10 cellular contexts compared by ENCODE assay signal in genomic region chr9:131675437-131676022, GRCh38.
DNase-seq lines count a peak whose midpoint lies in the region; ATAC-seq, FAIRE-seq and TF ChIP-seq lines count a peak whose summit lies in the region.
"Had no signal": no experiment of that assay in that cellular context is flagged by ENCODE, and none has a peak within 500 bp of the region (broad histone marks: within the 10 kb centered on the region; RNA-seq: fewer than 3 reads in every experiment).

No MANE protein-coding gene starts in this region.

- H3K9me3 ChIP-seq in kidney (ENCODE audit: control insufficient read depth in 1 of 2, low read length in 2 of 2) (no peaks in the 10 kb centered on the region), subcutaneous abdominal adipose tissue (ENCODE audit: control insufficient read depth in 5 of 5, low read length in 5 of 5) (no peaks in the 10 kb centered on the region)

- POLR2A ChIA-PET in WTC11 (lab: Charles Lee): no interaction called here

- H3K9me3 Mint-ChIP-seq in activated CD4-positive, alpha-beta T cell treated with anti-CD3 and anti-CD28 coated beads, Interleukin-2, amount 10 ng/mL, durations not matched to agents 24 days and 14 days: no peaks in the 10 kb centered on the region
- peaks cover 6% of the 10 kb centered on the region for H3K9me3 Mint-ChIP-seq in WTC11
- H3K9me3 Mint-ChIP-seq: neural crest cell had no signal

- DNase-seq in activated CD4-positive, alpha-beta T cell treated with anti-CD3 and anti-CD28 coated beads, Interleukin-2, amount 10 ng/mL, durations not matched to agents 24 days and 14 days: no peak
- no peak for DNase-seq in activated CD4-positive, alpha-beta T cell treated with anti-CD3 and anti-CD28 coated beads for 1 hour
- DNase-seq in WTC11 (ENCODE audit: low spot score) (no peak), kidney (no peak), H7 (no peak), foreskin fibroblast (no peak), MV-4-11 (lab: John Stamatoyannopoulos, UW) (no peak)
- DNase-seq: Kasumi-1 had no signal

- no peak for FAIRE-seq in kidney (lab: Jason Lieb, UNC)

- peak overlapping the region; percentile 75 for H3K4me3 Mint-ChIP-seq in activated CD4-positive, alpha-beta T cell treated with anti-CD3 and anti-CD28 coated beads, Interleukin-2, amount 10 ng/mL, durations not matched to agents 24 days and 14 days
- H3K4me3 Mint-ChIP-seq in WTC11: no peak overlapping the region
- H3K4me3 Mint-ChIP-seq: neural crest cell had no signal

- peak overlapping the region; percentile 17 to 37 for H3K9ac ChIP-seq in kidney (ENCODE audit: low read length in 2 of 2)
- H3K9ac ChIP-seq in subcutaneous abdominal adipose tissue (ENCODE audit: low read length in 5 of 5): peak overlapping the region in 3 of 5 donors; percentile 26 to 49 (median 28)

- H3K36me3 ChIP-seq in kidney (ENCODE audit: control insufficient read depth in 1 of 2, insufficient read depth in 2 of 2, low read length in 2 of 2) (no peaks in the 10 kb centered on the region), subcutaneous abdominal adipose tissue (ENCODE audit: control insufficient read depth in 5 of 5, insufficient read depth in 5 of 5, low read length in 5 of 5) (no peaks in the 10 kb centered on the region), H7 (replicated peaks; ENCODE audit: control insufficient read depth, insufficient read depth, low read length) (no peaks in the 10 kb centered on the region; the same call in 1 of the 2 replicates)

- ATAC-seq in WTC11: no peak

- H3K4me1 ChIP-seq in kidney (ENCODE audit: control insufficient read depth in 1 of 2, insufficient read depth in 1 of 2, low read depth in 1 of 2, low read length in 2 of 2): peaks cover 72 to 86% of the 10 kb centered on the region in 2 donors
- H3K4me1 ChIP-seq in subcutaneous abdominal adipose tissue (ENCODE audit: control insufficient read depth in 5 of 5, insufficient read depth in 5 of 5, low read length in 5 of 5): peaks cover 35 to 98% (median 78%) of the 10 kb centered on the region in 5 donors

- H3K4me1 Mint-ChIP-seq in activated CD4-positive, alpha-beta T cell treated with anti-CD3 and anti-CD28 coated beads, Interleukin-2, amount 10 ng/mL, durations not matched to agents 24 days and 14 days: peaks cover 77% of the 10 kb centered on the region
- H3K4me1 Mint-ChIP-seq in WTC11: peaks cover 88% of the 10 kb centered on the region

- intact Hi-C loops in activated CD4-positive, alpha-beta T cell treated with anti-CD3 and anti-CD28 coated beads, Interleukin-2, amount 10 ng/mL, durations not matched to agents 24 days and 14 days (cut with micrococcal nuclease): no loop called here
- intact Hi-C loops in kidney (cut with DNase I): no loop called here

- CTCF ChIA-PET in WTC11 (lab: Charles Lee): interaction anchor here (1.0 kb wide), 1 partner anchor 339 kb away, joined by 3 read pairs; no protein-coding TSS in a partner anchor

- no peak for TF ChIP-seq CTCF in WTC11 (IDR thresholded peaks at IDR 0.05)
- no peak for TF ChIP-seq CTCF in kidney (IDR thresholded peaks at IDR 0.05; ENCODE audit: borderline replicate concordance, extremely low read depth, insufficient read depth)
- TF ChIP-seq CTCF in foreskin fibroblast (IDR thresholded peaks at IDR 0.05; ENCODE audit: low read depth, low read length): no peak

- peak overlapping the region; percentile 95 for H3K27ac Mint-ChIP-seq in activated CD4-positive, alpha-beta T cell treated with anti-CD3 and anti-CD28 coated beads, Interleukin-2, amount 10 ng/mL, durations not matched to agents 24 days and 14 days
- H3K27ac Mint-ChIP-seq in WTC11: peak overlapping the region; percentile 73; the same call in 1 of the 2 replicates

- H3K4me3 ChIP-seq in kidney (ENCODE audit: low read length in 2 of 2) (no peak overlapping the region), subcutaneous abdominal adipose tissue (ENCODE audit: low read depth in 1 of 5, low read length in 5 of 5) (peak overlapping the region in 3 of 5 donors; percentile 6 to 31 (median 10)), H7 (ENCODE audit: insufficient read depth, low read depth, low read length) (no peak overlapping the region), foreskin fibroblast (ENCODE audit: low read depth in 1 of 2, low read length in 2 of 2) (no peak overlapping the region)

- no peaks in the 10 kb centered on the region for H3K27me3 ChIP-seq in subcutaneous abdominal adipose tissue (ENCODE audit: control insufficient read depth in 5 of 5, insufficient read depth in 4 of 5, low read length in 5 of 5)
- no peaks in the 10 kb centered on the region for H3K27me3 ChIP-seq in H7 (ENCODE audit: control insufficient read depth, insufficient read depth, low read length)

- H3K27ac ChIP-seq in kidney (ENCODE audit: low read depth in 2 of 2, low read length in 2 of 2) (peak overlapping the region; percentile 84 to 95), subcutaneous abdominal adipose tissue (ENCODE audit: low read depth, low read length) (peak overlapping the region; percentile 82)

- peaks cover 25% of the 10 kb centered on the region for H3K36me3 Mint-ChIP-seq in activated CD4-positive, alpha-beta T cell treated with anti-CD3 and anti-CD28 coated beads, Interleukin-2, amount 10 ng/mL, durations not matched to agents 24 days and 14 days (ENCODE audit: low read depth)
- H3K36me3 Mint-ChIP-seq in WTC11: peaks cover 7% of the 10 kb centered on the region

- no peaks in the 10 kb centered on the region for H3K27me3 Mint-ChIP-seq in activated CD4-positive, alpha-beta T cell treated with anti-CD3 and anti-CD28 coated beads, Interleukin-2, amount 10 ng/mL, durations not matched to agents 24 days and 14 days
- no peaks in the 10 kb centered on the region for H3K27me3 Mint-ChIP-seq in WTC11 (ENCODE audit: low read depth)

TF ChIP-seq in WTC11, 78 proteins besides CTCF, POLR2A, EP300 and RAD21 (continues in another document):
- TF ChIP-seq FOXP1 (CRISPR knock-in tag; IDR thresholded peaks at IDR 0.05; ENCODE audit: borderline replicate concordance) (no peak), AFF4 (CRISPR knock-in tag; IDR thresholded peaks at IDR 0.05; ENCODE audit: borderline replicate concordance) (no peak), NR2C2 (CRISPR knock-in tag; IDR thresholded peaks at IDR 0.05) (no peak), ZNF396 (CRISPR knock-in tag; IDR thresholded peaks at IDR 0.05; ENCODE audit: borderline replicate concordance) (no peak), ZNF423 (CRISPR knock-in tag; IDR thresholded peaks at IDR 0.05) (no peak), ESRRA (CRISPR knock-in tag; IDR thresholded peaks at IDR 0.05; ENCODE audit: borderline replicate concordance) (no peak), JUN (CRISPR knock-in tag; IDR thresholded peaks at IDR 0.05) (no peak), GTF2I (CRISPR knock-in tag; conservative IDR thresholded peaks at IDR 0.05) (no peak), E2F5 (CRISPR knock-in tag; IDR thresholded peaks at IDR 0.05) (no peak), CREB1 (CRISPR knock-in tag; IDR thresholded peaks at IDR 0.05) (no peak), SOX15 (CRISPR knock-in tag; IDR thresholded peaks at IDR 0.05) (no peak), OVOL2 (CRISPR knock-in tag; IDR thresholded peaks at IDR 0.05; ENCODE audit: borderline replicate concordance) (no peak), ATF6 (CRISPR knock-in tag; IDR thresholded peaks at IDR 0.05) (no peak)

Comparison
In these comparisons a context has a peak if more than half of its experiments do, and no peak if none do; other contexts are left out.
1. H3K4me3 ChIP-seq: peak in subcutaneous abdominal adipose tissue (3 of 5); none in kidney (0 of 2), H7 (single experiment) and foreskin fibroblast (0 of 2).